1 cellular context compared by ENCODE assay signal in the genomic region with DNA sequence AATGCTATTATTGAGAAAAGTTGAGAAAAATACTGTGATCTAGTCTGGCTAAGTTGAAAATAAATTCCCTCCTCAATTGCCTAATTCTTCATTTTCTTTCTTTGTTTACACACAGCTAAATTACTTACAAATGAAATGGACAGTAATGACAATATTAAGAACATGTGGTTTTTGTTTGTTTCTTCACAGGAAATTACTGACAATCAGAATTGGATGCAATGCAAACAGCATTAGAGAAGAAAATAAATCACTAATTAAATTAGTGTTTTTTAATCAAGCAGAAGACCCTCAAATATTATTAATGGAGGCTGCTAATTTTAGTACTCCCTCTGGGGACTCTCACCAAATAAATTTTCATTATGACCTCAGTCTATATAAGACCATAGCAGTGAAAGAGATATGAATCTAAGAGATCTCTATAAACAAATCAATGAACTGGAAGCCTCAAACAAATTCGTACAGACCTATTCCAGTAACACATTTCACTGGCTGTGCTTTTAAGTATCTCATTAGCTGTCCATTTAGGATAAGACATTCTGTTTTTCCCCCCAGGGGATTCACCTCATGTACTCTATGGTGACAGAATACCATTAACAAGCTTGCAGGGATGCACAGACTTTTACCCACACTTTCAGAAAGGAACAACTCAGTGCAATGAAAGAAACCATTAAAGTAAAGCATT.
TF ChIP-seq lines count a peak whose summit lies in the region.

No MANE protein-coding gene starts in this region.

TF ChIP-seq in SK-N-SH, 30 proteins besides CTCF, POLR2A, EP300 and RAD21 (continued from another document):
- TF ChIP-seq REST (IDR thresholded peaks at IDR 0.05; ENCODE audit: low read depth, low read length) (no peak), SMC3 (IDR thresholded peaks at IDR 0.05; ENCODE audit: low read depth, low read length) (no peak), GATA2 (CRISPR knock-in tag; IDR thresholded peaks at IDR 0.05) (peak; percentile 93), CHD2 (IDR thresholded peaks at IDR 0.05; ENCODE audit: low read length, partially characterized antibody) (peak; percentile 82), FOXM1 (IDR thresholded peaks at IDR 0.05; ENCODE audit: low read depth) (no peak), TEAD4 (IDR thresholded peaks at IDR 0.05; ENCODE audit: borderline replicate concordance, insufficient read depth) (peak; percentile 59; the same call in 1 of the 2 replicates), MAX (IDR thresholded peaks at IDR 0.05; ENCODE audit: low read depth) (no peak), RCOR1 (IDR thresholded peaks at IDR 0.05; ENCODE audit: low read length) (peak; percentile 96), FOXJ3 (CRISPR knock-in tag; IDR thresholded peaks at IDR 0.05) (peak; percentile 87), PBX3 (IDR thresholded peaks at IDR 0.05) (no peak), ELF1 (IDR thresholded peaks at IDR 0.05) (no peak), MXI1 (IDR thresholded peaks at IDR 0.05; ENCODE audit: low read depth, low read length) (peak; percentile 76), TAF1 (IDR thresholded peaks at IDR 0.05; ENCODE audit: borderline replicate concordance, low read depth, low read length) (no peak), TCF12 (IDR thresholded peaks at IDR 0.05) (peak; percentile 31; the same call in 1 of the 2 replicates), YY1 (IDR thresholded peaks at IDR 0.05; ENCODE audit: low read depth) (no peak), USF1 (IDR thresholded peaks at IDR 0.05; ENCODE audit: borderline replicate concordance, low read depth) (no peak), SIN3A (IDR thresholded peaks at IDR 0.05; ENCODE audit: borderline replicate concordance, low read depth, low read length) (no peak), NFIC (IDR thresholded peaks at IDR 0.05; ENCODE audit: borderline replicate concordance) (no peak)
TF ChIP-seq in SK-N-SH: peak in this region for 9.
